9 cellular contexts compared by ENCODE assay signal in genomic region chr19:55606471-55606787, GRCh38. TPM values are rescaled to one million over a fixed set of nuclear protein-coding genes. Genes with fewer than 3 reads are reported as not detected.
DNase-seq lines count a peak whose midpoint lies in the region; ATAC-seq and TF ChIP-seq lines count a peak whose summit lies in the region.
"Had no signal": no experiment of that assay in that cellular context is flagged by ENCODE, and none has a peak within 500 bp of the region (broad histone marks: within the 10 kb centered on the region; RNA-seq: fewer than 3 reads in every experiment).

No MANE protein-coding gene starts in this region.

- peaks cover 19% of the 10 kb centered on the region; the same call in 1 of the 2 replicates for H3K36me3 ChIP-seq in KOPT-K1 (ENCODE audit: insufficient read depth, low read length)
- peaks cover 0 to 23% (median 0%) of the 10 kb centered on the region in 3 experiments for H3K36me3 ChIP-seq in naive thymus-derived CD4-positive, alpha-beta T cell (ENCODE audit: control insufficient read depth in 2 of 3, insufficient read depth in 3 of 3, low read length in 3 of 3)

- DNase-seq in AG04450 (ENCODE audit: low read depth, low spot score) (no peak), RKO (ENCODE audit: low spot score) (no peak), 8988T (no peak), NCI-H2029 (lab: John Stamatoyannopoulos, UW) (no peak), NOMO-1 treated with DMSO at 0.1 percent for 48 hours (lab: John Stamatoyannopoulos, UW; ENCODE audit: unreplicated experiment) (no peak)
- no peak for DNase-seq in naive thymus-derived CD4-positive, alpha-beta T cell
- DNase-seq: NCI-H1417 treated with DMSO at 0.1 percent for 48 hours had no signal

- no peaks in the 10 kb centered on the region for H3K9me3 Mint-ChIP-seq in naive thymus-derived CD4-positive, alpha-beta T cell

- peaks cover 41 to 73% (median 66%) of the 10 kb centered on the region in 7 donors for H3K4me1 Mint-ChIP-seq in naive thymus-derived CD4-positive, alpha-beta T cell

- CTCF ChIA-PET in AG04450 (lab: Charles Lee) = interaction anchor here (0.5 to 3.8 kb wide), 25 partner anchors 9 to 466 kb away, joined by 3 to 29 read pairs (median 5); partner anchors contain the start of gene ZNF784
- CTCF ChIA-PET in naive thymus-derived CD4-positive, alpha-beta T cell (lab: Charles Lee) = interaction anchor here (0.6 to 3.5 kb wide), 20 partner anchors 12 to 465 kb away, joined by 3 to 42 read pairs (median 5); partner anchors contain the start of genes U2AF2, ZNF579, ZNF628 and ZNF784

- H3K4me3 Mint-ChIP-seq in naive thymus-derived CD4-positive, alpha-beta T cell = peak overlapping the region; percentile 90 to 99 (median 93)

- peaks cover 18% of the 10 kb centered on the region for H3K9me3 ChIP-seq in AG04450 (ENCODE audit: control insufficient read depth, insufficient read depth, low read length)
- H3K9me3 ChIP-seq in KOPT-K1 (ENCODE audit: insufficient read depth, low read length, poor library complexity, severe bottlenecking) = no peaks in the 10 kb centered on the region
- H3K9me3 ChIP-seq in naive thymus-derived CD4-positive, alpha-beta T cell (ENCODE audit: control insufficient read depth in 2 of 3, low read length in 3 of 3) = no peaks in the 10 kb centered on the region

- no peak overlapping the region for H3K27ac ChIP-seq in AG04450 (ENCODE audit: low read depth, low read length)
- peak overlapping the region; percentile 82 for H3K27ac ChIP-seq in KOPT-K1 (ENCODE audit: low read depth, low read length, poor library complexity, severe bottlenecking)
- peak overlapping the region; percentile 96 for H3K27ac ChIP-seq in cingulate gyrus (ENCODE audit: low read depth, low read length)
- peak overlapping the region; percentile 90 for H3K27ac ChIP-seq in naive thymus-derived CD4-positive, alpha-beta T cell (ENCODE audit: low read depth, low read length)

- peaks cover 0 to 31% (median 8%) of the 10 kb centered on the region in 5 donors for H3K36me3 Mint-ChIP-seq in naive thymus-derived CD4-positive, alpha-beta T cell

- H3K27me3 ChIP-seq in AG04450 (ENCODE audit: control insufficient read depth, insufficient read depth, low read length) = no peaks in the 10 kb centered on the region
- H3K27me3 ChIP-seq in naive thymus-derived CD4-positive, alpha-beta T cell (ENCODE audit: control insufficient read depth in 2 of 2, insufficient read depth in 2 of 2, low read length in 2 of 2) = no peaks in the 10 kb centered on the region

- intact Hi-C loops in naive thymus-derived CD4-positive, alpha-beta T cell (cut with micrococcal nuclease) = loop anchor here (1.0 to 5.0 kb wide), 4 partner anchors 25 to 1144 kb away; partner anchors contain the start of genes LENG9 (in 1 of the 2) and PPP1R12C (in 1 of the 2)

- H3K27me3 Mint-ChIP-seq in naive thymus-derived CD4-positive, alpha-beta T cell = peaks cover 0 to 3% (median 0%) of the 10 kb centered on the region in 5 donors

- no peak for ATAC-seq in naive thymus-derived CD4-positive, alpha-beta T cell

- TF ChIP-seq CTCF in AG04450 (IDR thresholded peaks at IDR 0.05; ENCODE audit: low read depth, low read length) = no peak

- peak overlapping the region; percentile 77 to 98 (median 94) for H3K27ac Mint-ChIP-seq in naive thymus-derived CD4-positive, alpha-beta T cell

- peaks cover 7 to 12% of the 10 kb centered on the region in 2 donors for H3K4me1 ChIP-seq in naive thymus-derived CD4-positive, alpha-beta T cell (ENCODE audit: control insufficient read depth in 2 of 2, insufficient read depth in 2 of 2, low read length in 2 of 2)

- POLR2A ChIA-PET in AG04450 (lab: Yijun Ruan, JAX) = interaction anchor here (1.0 to 1.2 kb wide), 3 partner anchors 18 to 145 kb away, joined by 3 to 4 read pairs (median 4); partner anchors contain the start of genes ISOC2 and ZNF784
- POLR2A ChIA-PET in naive thymus-derived CD4-positive, alpha-beta T cell (lab: Charles Lee) = interaction anchor here (0.6 to 6.9 kb wide), 18 partner anchors 10 to 351 kb away, joined by 3 to 76 read pairs (median 6); partner anchors contain the start of genes U2AF2, ZNF581, ZNF628 and ZNF784

- peak overlapping the region; percentile 73 for H3K4me3 ChIP-seq in AG04450 (ENCODE audit: low read depth, low read length)
- peak overlapping the region; percentile 78 for H3K4me3 ChIP-seq in naive thymus-derived CD4-positive, alpha-beta T cell (ENCODE audit: low read length)

RNA-seq across cellular contexts. Expression of gene ZNF865, which starts 1.0 kb away (rescaled TPM):
- polyA plus RNA-seq in AG04450 (2011; rRNA removed) = 0.88 and 1.4 TPM in 2 replicates
- 1.4 and 1.7 TPM in 2 replicates for polyA minus RNA-seq in AG04450 (2011; rRNA and poly(A)+ RNA removed)
- total RNA-seq in naive thymus-derived CD4-positive, alpha-beta T cell = 10 to 100 TPM; 13.8 to 22.7 (median 15.3) TPM
- under 1 TPM; 0.06 to 0.24 TPM for polyA plus RNA-seq in naive thymus-derived CD4-positive, alpha-beta T cell

RNA-seq across cellular contexts. Expression of gene ZNF524, which starts 6.3 kb away (rescaled TPM):
- 2.6 and 3.5 TPM in 2 replicates for polyA plus RNA-seq in AG04450 (2011; rRNA removed)
- 1.2 and 1.5 TPM in 2 replicates for polyA minus RNA-seq in AG04450 (2011; rRNA and poly(A)+ RNA removed)
- total RNA-seq in naive thymus-derived CD4-positive, alpha-beta T cell = 10 to 100 TPM; 13.3 to 32.1 (median 24.7) TPM
- polyA plus RNA-seq in naive thymus-derived CD4-positive, alpha-beta T cell = 10 to 100 TPM; 41.2 to 50.5 TPM

RNA-seq across cellular contexts. Expression of gene FIZ1, which starts 7.1 kb away (rescaled TPM):
- polyA plus RNA-seq in AG04450 (2011; rRNA removed) = 3.7 and 4.5 TPM in 2 replicates
- polyA minus RNA-seq in AG04450 (2011; rRNA and poly(A)+ RNA removed) = 4.1 and 4.5 TPM in 2 replicates
- total RNA-seq in naive thymus-derived CD4-positive, alpha-beta T cell = 10 to 100 TPM in 4 of 5 experiments, 1 to 10 TPM in 1; 9.4 to 32.0 (median 16.1) TPM
- polyA plus RNA-seq in naive thymus-derived CD4-positive, alpha-beta T cell = 1 to 10 TPM; 3.3 to 6.5 TPM

RNA-seq across cellular contexts. Expression of gene ZNF784, which starts 17.9 kb away (rescaled TPM):
- 1.9 and 2.8 TPM in 2 replicates for polyA plus RNA-seq in AG04450 (2011; rRNA removed)
- polyA minus RNA-seq in AG04450 (2011; rRNA and poly(A)+ RNA removed) = 3.0 and 3.2 TPM in 2 replicates
- total RNA-seq in naive thymus-derived CD4-positive, alpha-beta T cell = 10 to 100 TPM in 2 of 5 experiments, 1 to 10 TPM in 3; 5.1 to 17.1 (median 9.0) TPM
- polyA plus RNA-seq in naive thymus-derived CD4-positive, alpha-beta T cell = 1 to 10 TPM in 1 of 2 donors, under 1 TPM in 1; 0.65 to 2.0 TPM

RNA-seq across cellular contexts. Expression of gene ZNF579, which starts 25.8 kb away (rescaled TPM):
- polyA plus RNA-seq in AG04450 (2011; rRNA removed) = 4.2 and 5.1 TPM in 2 replicates
- polyA minus RNA-seq in AG04450 (2011; rRNA and poly(A)+ RNA removed) = 4.9 and 11.8 TPM in 2 replicates
- total RNA-seq in naive thymus-derived CD4-positive, alpha-beta T cell = 10 to 100 TPM in 1 of 5 experiments, 1 to 10 TPM in 4; 6.1 to 11.0 (median 7.8) TPM
- 1 to 10 TPM in 1 of 2 donors, under 1 TPM in 1; 0.50 to 2.2 TPM for polyA plus RNA-seq in naive thymus-derived CD4-positive, alpha-beta T cell
